8 cellular contexts compared by ENCODE assay signal in the genomic region with DNA sequence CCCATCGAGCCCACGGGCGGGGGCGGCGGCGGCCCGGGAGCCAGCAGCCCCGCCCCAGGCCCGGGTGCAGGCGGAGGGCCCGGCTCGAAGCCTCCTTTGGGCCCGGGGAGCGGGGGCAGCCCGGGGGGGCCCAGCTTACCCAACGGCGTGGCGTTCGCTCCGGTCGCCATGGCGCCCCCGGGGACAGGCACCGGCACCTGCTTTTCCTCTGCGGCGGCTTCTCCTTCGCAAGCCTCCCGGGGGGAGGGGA. TPM values are rescaled to one million over a fixed set of nuclear protein-coding genes. Genes with fewer than 3 reads are reported as not detected.
DNase-seq lines count a peak whose midpoint lies in the region; ATAC-seq, FAIRE-seq and TF ChIP-seq lines count a peak whose summit lies in the region.

No MANE protein-coding gene starts in this region.

- TF ChIP-seq CTCF in KMS-11 (conservative IDR thresholded peaks at IDR 0.05; ENCODE audit: low read depth, low read length) (no peak), H1 (IDR thresholded peaks at IDR 0.05; ENCODE audit: control extremely low read depth in 1 of 3, insufficient read depth in 1 of 3, low read depth in 1 of 3, low read length in 3 of 3) (no peak), osteocyte (IDR thresholded peaks at IDR 0.05) (no peak)

- H2BK120ac ChIP-seq in H1 (replicated peaks; ENCODE audit: low read depth, low read length): no peak overlapping the region

- H3K79me1 ChIP-seq in H1 (ENCODE audit: low read depth, low read length): peaks cover 5% of the 10 kb centered on the region; the same call in 1 of the 2 replicates

- peak overlapping the region; percentile 94 for H3K27ac ChIP-seq in KMS-11
- peak overlapping the region; percentile 93 for H3K27ac ChIP-seq in H1 (ENCODE audit: low read depth, low read length)

- H4K20me1 ChIP-seq in KMS-11 (ENCODE audit: insufficient read depth) (peaks cover 42% of the 10 kb centered on the region), H1 (replicated peaks in 1 of 2; ENCODE audit: control insufficient read depth in 1 of 2, insufficient read depth in 2 of 2, low read length in 2 of 2) (peaks cover 27 to 31% of the 10 kb centered on the region in 2 experiments)

- H4K5ac ChIP-seq in H1 (ENCODE audit: insufficient read length, low read depth, low read length): no peak overlapping the region

- no peak overlapping the region for H3K27ac Mint-ChIP-seq in osteocyte (ENCODE audit: unreplicated experiment)

- H3K4me3 ChIP-seq in KMS-11 (IDR thresholded peaks at IDR 0.05; ENCODE audit: insufficient read depth, low read depth, low read length) (no peak overlapping the region), H1 (ENCODE audit: extremely low read depth in 1 of 4, insufficient read depth in 2 of 4, low read depth in 3 of 4, low read length in 4 of 4) (peak overlapping the region; percentile 62 to 93 (median 68))

- H3K27me3 Mint-ChIP-seq in osteocyte (ENCODE audit: unreplicated experiment): no peaks in the 10 kb centered on the region

- no peaks in the 10 kb centered on the region; the same call in 1 of the 2 replicates for H3K27me3 ChIP-seq in KMS-11 (ENCODE audit: insufficient read depth, low read depth)
- no peaks in the 10 kb centered on the region for H3K27me3 ChIP-seq in H1 (replicated peaks in 1 of 4; ENCODE audit: control insufficient read depth in 3 of 4, extremely low read depth in 1 of 4, insufficient read depth in 3 of 4, low read length in 3 of 4)

- H3K79me2 ChIP-seq in KMS-11 (ENCODE audit: insufficient read depth, low read depth) (peaks cover 44% of the 10 kb centered on the region), H1 (ENCODE audit: control insufficient read depth in 1 of 2, insufficient read depth in 2 of 2, low read length in 2 of 2) (peaks cover 26 to 44% of the 10 kb centered on the region in 2 experiments)

- peaks cover 33% of the 10 kb centered on the region for H3K36me3 Mint-ChIP-seq in osteocyte (ENCODE audit: unreplicated experiment)

- no peak for TF ChIP-seq POLR2A in H1 (IDR thresholded peaks at IDR 0.05; ENCODE audit: control extremely low read depth in 1 of 2, low read depth in 2 of 2, low read length in 2 of 2)

- peak overlapping the region; percentile 57 for H2BK5ac ChIP-seq in H1 (ENCODE audit: low read depth, low read length)

- H3K23me2 ChIP-seq in H1 (ENCODE audit: low read depth, low read length): peaks cover 9% of the 10 kb centered on the region

- H3K4me3 Mint-ChIP-seq in osteocyte (ENCODE audit: unreplicated experiment): peak overlapping the region; percentile 84

- CTCF ChIA-PET in H1 (lab: Charles Lee; ENCODE audit: partially characterized antibody): interaction anchor here (0.9 to 1.6 kb wide), 7 partner anchors 9 to 110 kb away, joined by 3 to 6 read pairs (median 4); no protein-coding TSS in a partner anchor

- H3K4me2 ChIP-seq in KMS-11 (no peak overlapping the region), H1 (ENCODE audit: insufficient read depth in 1 of 2, low read depth in 2 of 2, low read length in 2 of 2) (peak overlapping the region in 1 of 2 experiments; percentile 55; a peak in 2 of 4 replicates)

- H3K36me3 ChIP-seq in KMS-11 (ENCODE audit: insufficient read depth) (peaks cover 24% of the 10 kb centered on the region; the same call in 1 of the 2 replicates), H1 (ENCODE audit: control insufficient read depth in 2 of 4, insufficient read depth in 4 of 4, low read length in 3 of 4) (peaks cover 33 to 40% (median 37%) of the 10 kb centered on the region in 4 experiments)

- peak; percentile 7 for ATAC-seq in GM19372 (IDR thresholded peaks at IDR 0.05; ENCODE audit: low read depth, unreplicated experiment)

- no peak overlapping the region for H3K14ac ChIP-seq in H1 (ENCODE audit: insufficient read length)

- H3K4me1 ChIP-seq in KMS-11 (ENCODE audit: low read depth, poor library complexity, severe bottlenecking) (peaks cover 47% of the 10 kb centered on the region), H1 (replicated peaks in 1 of 4; ENCODE audit: control insufficient read depth in 3 of 4, insufficient read depth in 4 of 4, low read length in 3 of 4) (peaks cover 2 to 6% (median 5%) of the 10 kb centered on the region in 4 experiments; a peak in 5 of 7 replicates)

- peak overlapping the region; percentile 88 for H3K9ac ChIP-seq in KMS-11
- peak overlapping the region; percentile 89 to 99 (median 93) for H3K9ac ChIP-seq in H1 (replicated peaks in 1 of 4; ENCODE audit: extremely low read depth in 1 of 4, low read depth in 3 of 4, low read length in 3 of 4)

- H4K91ac ChIP-seq in H1 (replicated peaks; ENCODE audit: insufficient read length, low read length): no peak overlapping the region

- H3K23ac ChIP-seq in H1 (ENCODE audit: insufficient read length): no peak overlapping the region

- H2BK12ac ChIP-seq in H1 (ENCODE audit: low read depth, low read length): no peak overlapping the region

- H3K18ac ChIP-seq in H1 (ENCODE audit: extremely low read depth, low read length): no peak overlapping the region

- no peak for TF ChIP-seq EP300 in H1 (IDR thresholded peaks at IDR 0.05; ENCODE audit: borderline replicate concordance in 1 of 2, low read depth in 2 of 2, low read length in 2 of 2)

- peaks cover 31% of the 10 kb centered on the region for H3K4me1 Mint-ChIP-seq in osteocyte (ENCODE audit: unreplicated experiment)

- H3K4ac ChIP-seq in H1 (replicated peaks; ENCODE audit: insufficient read length, low read depth, low read length): peak overlapping the region; percentile 45

- WGBS in H1 (ENCODE audit: extremely low coverage in 1 of 2, insufficient coverage in 1 of 2, insufficient read length in 1 of 2, insufficient replicate concordance in 2 of 2, low coverage in 1 of 2, low lambda C conversion rate in 2 of 2, missing lambda C conversion rate in 1 of 2), 2 experiments: 1% methylated on average over 15 of the region's 28 CpGs; no CpG with 5 or more reads in 1 of the 2 experiments

- no peak overlapping the region for H2AFZ ChIP-seq in KMS-11 (ENCODE audit: low read depth)
- no peak overlapping the region for H2AFZ ChIP-seq in H1 (ENCODE audit: low read length)

- POLR2A ChIA-PET in H1 (lab: Charles Lee; ENCODE audit: partially characterized antibody): interaction anchor here (0.9 to 29.2 kb wide), 11 partner anchors 9 to 312 kb away, joined by 3 to 1087 read pairs (median 4); a partner anchor contains a TSS

- no peak for FAIRE-seq in H1 (lab: Jason Lieb, UNC)

- H3K56ac ChIP-seq in H1 (replicated peaks; ENCODE audit: insufficient read length, low read depth, low read length): peak overlapping the region; percentile 73

- H3K9me3 ChIP-seq in H1 (ENCODE audit: insufficient read depth in 2 of 2, low read depth in 1 of 2, low read length in 1 of 2): no peaks in the 10 kb centered on the region

- peak overlapping the region; percentile 96; the same call in 1 of the 2 replicates for H4K8ac ChIP-seq in H1 (ENCODE audit: extremely low read depth, insufficient read depth, low read length)

- no peak overlapping the region for H2AK5ac ChIP-seq in H1 (ENCODE audit: low read depth, low read length)

- DNase-seq in H1 (ENCODE audit: low read depth in 1 of 2, low spot score in 2 of 2): no peak
- no peak for DNase-seq in osteocyte (ENCODE audit: extremely low spot score, unreplicated experiment)
- no peak for DNase-seq in stimulated activated CD4-positive, alpha-beta T cell treated with anti-CD3 and anti-CD28 coated beads, Interleukin-2, amount 100 ng/mL, for 48 hours
- DNase-seq in SIG-M5 treated with dmso at 0.1 percent for 504 hours (lab: John Stamatoyannopoulos, UW; ENCODE audit: unreplicated experiment): no peak
- DNase-seq in putamen (ENCODE audit: low spot score): no peak
- no peak for DNase-seq in RKO (ENCODE audit: low spot score)

- no peak overlapping the region for H2BK15ac ChIP-seq in H1 (ENCODE audit: low read length)

- TF ChIP-seq RAD21 in H1 (IDR thresholded peaks at IDR 0.05 in 1 of 2, conservative IDR thresholded peaks at IDR 0.05 in 1 of 2; ENCODE audit: low read depth in 2 of 2, low read length in 2 of 2): no peak

- no peaks in the 10 kb centered on the region for H3K9me3 Mint-ChIP-seq in osteocyte (ENCODE audit: unreplicated experiment)

- H2BK20ac ChIP-seq in H1 (ENCODE audit: low read length): no peak overlapping the region

RNA-seq across cellular contexts. Expression of a gene that starts 0.2 kb away (rescaled TPM):
- 353 and 365 TPM in 2 replicates for total RNA-seq in H1 (2021; fragmentation: NEBNext Ultra II Directional; extraction: Animal tissue kit (Norgen Biotek cat#: 25700))
- 72.7 and 110 TPM in 2 replicates for polyA plus RNA-seq in H1 (2011; rRNA removed)
- 70.0 TPM for polyA plus RNA-seq in H1 (2011; cell fraction: cytosol; rRNA removed)
- 197 TPM for polyA plus RNA-seq in H1 (2011; cell fraction: nucleus; rRNA removed)
- 259 to 328 TPM (median 273 TPM) in 4 replicates for polyA plus RNA-seq in H1 (2012, experiment 1 of 2)
- polyA plus RNA-seq in H1 (2012, experiment 2 of 2): 150 TPM
- polyA plus RNA-seq in H1 (2013, experiment 1 of 2): 194 TPM
- polyA plus RNA-seq in H1 (2013, experiment 2 of 2): 181 TPM
- 75.9 and 88.7 TPM in 2 replicates for polyA minus RNA-seq in H1 (2011; rRNA and poly(A)+ RNA removed)
- polyA minus RNA-seq in H1 (2011; cell fraction: cytosol; rRNA and poly(A)+ RNA removed): 107 TPM
- 210 TPM for polyA minus RNA-seq in H1 (2011; cell fraction: nucleus; rRNA and poly(A)+ RNA removed)
- total RNA-seq in osteocyte: 267 and 290 TPM in 2 replicates

RNA-seq across cellular contexts. Expression of a gene that starts 18.4 kb away (rescaled TPM):
- 9.6 and 9.7 TPM in 2 replicates for total RNA-seq in H1 (2021; fragmentation: NEBNext Ultra II Directional; extraction: Animal tissue kit (Norgen Biotek cat#: 25700))
- polyA plus RNA-seq in H1 (2011; rRNA removed): 10.0 and 15.2 TPM in 2 replicates
- 10.4 TPM for polyA plus RNA-seq in H1 (2011; cell fraction: cytosol; rRNA removed)
- 20.9 TPM for polyA plus RNA-seq in H1 (2011; cell fraction: nucleus; rRNA removed)
- 9.2 to 15.4 TPM (median 13.0 TPM) in 4 replicates for polyA plus RNA-seq in H1 (2012, experiment 1 of 2)
- 11.5 TPM for polyA plus RNA-seq in H1 (2012, experiment 2 of 2)
- polyA plus RNA-seq in H1 (2013, experiment 1 of 2): 6.9 TPM
- 6.3 TPM for polyA plus RNA-seq in H1 (2013, experiment 2 of 2)
- polyA minus RNA-seq in H1 (2011; rRNA and poly(A)+ RNA removed): 13.2 and 16.4 TPM in 2 replicates
- polyA minus RNA-seq in H1 (2011; cell fraction: cytosol; rRNA and poly(A)+ RNA removed): 12.3 TPM
- polyA minus RNA-seq in H1 (2011; cell fraction: nucleus; rRNA and poly(A)+ RNA removed): 5.4 TPM
- 0.73 and 0.84 TPM in 2 replicates for total RNA-seq in osteocyte

RNA-seq across cellular contexts. Expression of a gene that starts 24.9 kb away (rescaled TPM):
- 20.7 and 24.0 TPM in 2 replicates for total RNA-seq in H1 (2021; fragmentation: NEBNext Ultra II Directional; extraction: Animal tissue kit (Norgen Biotek cat#: 25700))
- polyA plus RNA-seq in H1 (2011; rRNA removed): 20.1 and 25.3 TPM in 2 replicates
- polyA plus RNA-seq in H1 (2011; cell fraction: cytosol; rRNA removed): 22.2 TPM
- polyA plus RNA-seq in H1 (2011; cell fraction: nucleus; rRNA removed): 54.2 TPM
- 14.0 to 19.1 TPM (median 15.9 TPM) in 4 replicates for polyA plus RNA-seq in H1 (2012, experiment 1 of 2)
- 12.9 TPM for polyA plus RNA-seq in H1 (2012, experiment 2 of 2)
- polyA plus RNA-seq in H1 (2013, experiment 1 of 2): 11.2 TPM
- polyA plus RNA-seq in H1 (2013, experiment 2 of 2): 12.0 TPM
- 18.5 and 20.3 TPM in 2 replicates for polyA minus RNA-seq in H1 (2011; rRNA and poly(A)+ RNA removed)
- 11.0 TPM for polyA minus RNA-seq in H1 (2011; cell fraction: cytosol; rRNA and poly(A)+ RNA removed)
- polyA minus RNA-seq in H1 (2011; cell fraction: nucleus; rRNA and poly(A)+ RNA removed): 11.6 TPM
- 16.0 and 18.6 TPM in 2 replicates for total RNA-seq in osteocyte

RNA-seq across cellular contexts. Expression of a gene that starts 32.2 kb away (rescaled TPM):
- total RNA-seq in H1 (2021; fragmentation: NEBNext Ultra II Directional; extraction: Animal tissue kit (Norgen Biotek cat#: 25700)): 56.3 and 56.9 TPM in 2 replicates
- 47.2 and 78.5 TPM in 2 replicates for polyA plus RNA-seq in H1 (2011; rRNA removed)
- 43.0 TPM for polyA plus RNA-seq in H1 (2011; cell fraction: cytosol; rRNA removed)
- 97.2 TPM for polyA plus RNA-seq in H1 (2011; cell fraction: nucleus; rRNA removed)
- 37.5 to 59.8 TPM (median 54.2 TPM) in 4 replicates for polyA plus RNA-seq in H1 (2012, experiment 1 of 2)
- 53.7 TPM for polyA plus RNA-seq in H1 (2012, experiment 2 of 2)
- 63.6 TPM for polyA plus RNA-seq in H1 (2013, experiment 1 of 2)
- 66.9 TPM for polyA plus RNA-seq in H1 (2013, experiment 2 of 2)
- 22.9 and 27.9 TPM in 2 replicates for polyA minus RNA-seq in H1 (2011; rRNA and poly(A)+ RNA removed)
- 32.7 TPM for polyA minus RNA-seq in H1 (2011; cell fraction: cytosol; rRNA and poly(A)+ RNA removed)
- polyA minus RNA-seq in H1 (2011; cell fraction: nucleus; rRNA and poly(A)+ RNA removed): 27.2 TPM
- 27.1 and 29.2 TPM in 2 replicates for total RNA-seq in osteocyte

RNA-seq across cellular contexts. Expression of a gene that starts 34.2 kb away (rescaled TPM):
- total RNA-seq in H1 (2021; fragmentation: NEBNext Ultra II Directional; extraction: Animal tissue kit (Norgen Biotek cat#: 25700)): 37.9 and 40.6 TPM in 2 replicates
- polyA plus RNA-seq in H1 (2011; rRNA removed): 45.7 and 50.4 TPM in 2 replicates
- 41.1 TPM for polyA plus RNA-seq in H1 (2011; cell fraction: cytosol; rRNA removed)
- 127 TPM for polyA plus RNA-seq in H1 (2011; cell fraction: nucleus; rRNA removed)
- polyA plus RNA-seq in H1 (2012, experiment 1 of 2): 30.1 to 58.0 TPM (median 54.6 TPM) in 4 replicates
- polyA plus RNA-seq in H1 (2012, experiment 2 of 2): 31.1 TPM
- polyA plus RNA-seq in H1 (2013, experiment 1 of 2): 33.0 TPM
- polyA plus RNA-seq in H1 (2013, experiment 2 of 2): 34.6 TPM
- polyA minus RNA-seq in H1 (2011; rRNA and poly(A)+ RNA removed): 14.8 and 18.9 TPM in 2 replicates
- 12.3 TPM for polyA minus RNA-seq in H1 (2011; cell fraction: cytosol; rRNA and poly(A)+ RNA removed)
- 24.8 TPM for polyA minus RNA-seq in H1 (2011; cell fraction: nucleus; rRNA and poly(A)+ RNA removed)
- 10.3 and 11.2 TPM in 2 replicates for total RNA-seq in osteocyte
